ENCODE assay signal across 20 cellular contexts in genomic region chr18:37341473-37342086, GRCh38.
"Had no signal": no experiment of that assay in that cellular context is flagged by ENCODE, and none has a peak within 500 bp of the region (broad histone marks: within the 10 kb centered on the region; RNA-seq: fewer than 3 reads in every experiment).

No MANE protein-coding gene starts in this region.

- H3K4me1 Mint-ChIP-seq: activated B cell treated with CpG ODN at 0.5 μM for 24 hours; activated CD4-positive, alpha-beta T cell treated with anti-CD3 and anti-CD28 coated beads, Interleukin-2, amount 10 ng/mL, durations not matched to agents 24 days and 14 days; activated CD8-positive, alpha-beta memory T cell treated with anti-CD3 and anti-CD28 coated beads, Interleukin-2, amount 10 ng/mL, durations not matched to agents 7 days and 5 days; activated naive CD4-positive, alpha-beta T cell treated with anti-CD3 and anti-CD28 coated beads, Interleukin-2, amount 50 U/mL, for 24 hours had no signal

- H3K4me1 ChIP-seq: body of pancreas had no signal

- H3K4me3 Mint-ChIP-seq: activated B cell treated with CpG ODN at 0.5 μM for 24 hours; activated CD4-positive, alpha-beta T cell treated with anti-CD3 and anti-CD28 coated beads, Interleukin-2, amount 10 ng/mL, durations not matched to agents 24 days and 14 days; activated CD8-positive, alpha-beta memory T cell treated with anti-CD3 and anti-CD28 coated beads, Interleukin-2, amount 10 ng/mL, durations not matched to agents 7 days and 5 days; activated naive CD4-positive, alpha-beta T cell treated with anti-CD3 and anti-CD28 coated beads, Interleukin-2, amount 50 U/mL, for 24 hours; activated T-cell treated with anti-CD3 and anti-CD28 coated beads, Interleukin-2, amount 50 U/mL, for 24 hours; activated T-helper 1 cell treated with anti-CD3 and anti-CD28 coated beads, Interleukin-12 subunit alpha, Interleukin-12 subunit beta, Interleukin-2, Interleukin-4 antibody, amounts not matched to agents 30 ng/mL and 10 ng/mL and 1 ng/mL, durations not matched to agents 14 hours and 24 hours and 36 hours; T-helper 17 cell had no signal

- H3K27ac ChIP-seq: body of pancreas had no signal

- H3K4me3 ChIP-seq: body of pancreas had no signal

- H3K27ac Mint-ChIP-seq: activated B cell treated with CpG ODN at 0.5 μM for 24 hours; activated CD4-positive, alpha-beta T cell treated with anti-CD3 and anti-CD28 coated beads, Interleukin-2, amount 10 ng/mL, durations not matched to agents 24 days and 14 days; activated CD8-positive, alpha-beta memory T cell treated with anti-CD3 and anti-CD28 coated beads, Interleukin-2, amount 10 ng/mL, durations not matched to agents 7 days and 5 days; activated naive CD4-positive, alpha-beta T cell treated with anti-CD3 and anti-CD28 coated beads, Interleukin-2, amount 50 U/mL, for 24 hours; activated T-cell treated with anti-CD3 and anti-CD28 coated beads, Interleukin-2, amount 50 U/mL, for 24 hours; activated T-helper 1 cell treated with anti-CD3 and anti-CD28 coated beads, Interleukin-12 subunit alpha, Interleukin-12 subunit beta, Interleukin-2, Interleukin-4 antibody, amounts not matched to agents 30 ng/mL and 10 ng/mL and 1 ng/mL, durations not matched to agents 14 hours and 24 hours and 36 hours; T-helper 17 cell had no signal

- ATAC-seq: activated CD8-positive, alpha-beta memory T cell treated with anti-CD3 and anti-CD28 coated beads, Interleukin-2, amount 10 ng/mL, durations not matched to agents 7 days and 5 days; body of pancreas; T-helper 17 cell had no signal

- H3K9me3 Mint-ChIP-seq: activated B cell treated with CpG ODN at 0.5 μM for 24 hours; activated CD4-positive, alpha-beta T cell treated with anti-CD3 and anti-CD28 coated beads, Interleukin-2, amount 10 ng/mL, durations not matched to agents 24 days and 14 days; activated naive CD4-positive, alpha-beta T cell treated with anti-CD3 and anti-CD28 coated beads, Interleukin-2, amount 50 U/mL, for 24 hours; activated T-cell treated with anti-CD3 and anti-CD28 coated beads, Interleukin-2, amount 50 U/mL, for 24 hours; activated T-helper 1 cell treated with anti-CD3 and anti-CD28 coated beads, Interleukin-12 subunit alpha, Interleukin-12 subunit beta, Interleukin-2, Interleukin-4 antibody, amounts not matched to agents 30 ng/mL and 10 ng/mL and 1 ng/mL, durations not matched to agents 14 hours and 24 hours and 36 hours had no signal

- H3K36me3 Mint-ChIP-seq: activated CD8-positive, alpha-beta memory T cell treated with anti-CD3 and anti-CD28 coated beads, Interleukin-2, amount 10 ng/mL, durations not matched to agents 7 days and 5 days; activated naive CD4-positive, alpha-beta T cell treated with anti-CD3 and anti-CD28 coated beads, Interleukin-2, amount 50 U/mL, for 24 hours had no signal

- H3K27me3 ChIP-seq: body of pancreas had no signal

- H3K9me3 ChIP-seq: body of pancreas had no signal

- DNase-seq: activated B cell treated with CpG ODN at 0.5 μM for 24 hours; activated CD4-positive, alpha-beta T cell treated with anti-CD3 and anti-CD28 coated beads for 1 hour; activated CD4-positive, alpha-beta T cell treated with anti-CD3 and anti-CD28 coated beads, Interleukin-2, amount 10 ng/mL, durations not matched to agents 24 days and 14 days; activated CD4-positive, alpha-beta T cell treated with anti-CD3 and anti-CD28 coated beads, Interleukin-2, amount 50 U/mL, for 48 hours; activated CD8-positive, alpha-beta memory T cell treated with anti-CD3 and anti-CD28 coated beads, Interleukin-2, amount 10 ng/mL, durations not matched to agents 7 days and 5 days; activated effector memory CD4-positive, alpha-beta T cell treated with Interleukin-2 at 50 U/mL for 16 hours; activated naive CD4-positive, alpha-beta T cell; activated T-cell treated with anti-CD3 and anti-CD28 coated beads, Interleukin-2, amount 50 U/mL, for 24 hours; aorta; body of pancreas; central memory CD4-positive, alpha-beta T cell; NCI-H1048; NCI-H2029; NCI-H2107; NCI-H510A treated with DMSO at 0.1 percent for 48 hours; SHP77 treated with DMSO at 0.1 percent for 48 hours; T-helper 17 cell; T-helper 9 cell had no signal
